In the genomic region with DNA sequence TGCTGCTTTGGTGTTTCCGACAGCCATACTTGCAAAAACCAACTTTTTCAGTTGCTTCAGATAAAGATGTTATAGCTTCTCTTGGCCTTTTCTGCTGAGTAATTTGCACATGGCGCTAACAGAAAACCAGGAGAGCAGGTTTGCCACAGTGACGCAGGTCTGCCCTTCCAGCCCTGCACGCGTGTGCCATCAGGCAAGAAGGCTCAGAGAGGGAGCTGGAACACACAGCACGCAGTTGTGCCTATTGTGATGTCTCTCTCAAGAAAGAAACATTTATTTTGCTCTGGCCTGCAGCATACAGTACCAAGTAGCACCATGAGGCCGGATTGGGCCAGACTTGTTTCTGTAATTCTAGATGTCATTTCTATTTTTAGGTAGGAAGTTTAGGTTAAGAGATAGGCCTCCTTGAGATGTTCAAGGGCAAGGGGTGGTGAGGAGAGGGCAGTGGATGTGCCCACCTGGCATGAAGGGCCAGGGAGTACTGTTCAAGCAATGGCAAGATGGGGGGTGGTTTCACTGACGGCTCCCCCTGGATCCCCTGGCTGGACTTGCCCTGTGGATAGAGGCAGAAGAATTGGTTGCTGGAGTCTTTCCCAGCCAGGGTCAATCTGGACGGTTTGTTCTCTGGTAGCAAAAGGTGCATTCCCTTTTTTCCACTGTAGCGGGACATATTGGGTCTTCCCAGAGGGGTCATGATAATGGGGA, we compare ENCODE assay signal across 13 cellular contexts. TPM values are rescaled to one million over a fixed set of nuclear protein-coding genes. Genes with fewer than 3 reads are reported as not detected.
DNase-seq lines count a peak whose midpoint lies in the region; ATAC-seq and TF ChIP-seq lines count a peak whose summit lies in the region.
"Had no signal": no experiment of that assay in that cellular context is flagged by ENCODE, and none has a peak within 500 bp of the region (broad histone marks: within the 10 kb centered on the region; RNA-seq: fewer than 3 reads in every experiment).

No MANE protein-coding gene starts in this region.

- H3K36me3 Mint-ChIP-seq in CD8-positive, alpha-beta memory T cell: peaks cover 0 to 3% (median 0%) of the 10 kb centered on the region in 3 donors

- no peak for TF ChIP-seq POLR2A in Peyer's patch (IDR thresholded peaks at IDR 0.05)

- H3K4me2 ChIP-seq in SU-DHL-6 (ENCODE audit: low read depth, low read length, poor library complexity, severe bottlenecking): peak overlapping the region; percentile 59

- peaks cover 23% of the 10 kb centered on the region for H3K27me3 ChIP-seq in CD8-positive, alpha-beta memory T cell (ENCODE audit: insufficient read depth, low read length, poor library complexity, severe bottlenecking)
- H3K27me3 ChIP-seq in SU-DHL-6 (ENCODE audit: low read length) (no peaks in the 10 kb centered on the region), iPS-20b (ENCODE audit: insufficient read depth, low read length) (peaks cover 22% of the 10 kb centered on the region; the same call in 1 of the 2 replicates), Peyer's patch (peaks cover 0 to 35% of the 10 kb centered on the region in 2 donors)

- TF ChIP-seq CTCF in 22Rv1 (IDR thresholded peaks at IDR 0.05) (no peak), SU-DHL-6 (IDR thresholded peaks at IDR 0.05; ENCODE audit: insufficient read depth, low read length, poor library complexity, severe bottlenecking) (no peak), Peyer's patch (IDR thresholded peaks at IDR 0.05) (no peak)

- peak overlapping the region in 6 of 7 donors; percentile 54 to 88 (median 85) for H3K4me3 Mint-ChIP-seq in CD8-positive, alpha-beta memory T cell

- no peak overlapping the region for H3K4me3 ChIP-seq in CD8-positive, alpha-beta memory T cell (ENCODE audit: low read length)
- H3K4me3 ChIP-seq in SU-DHL-6 (ENCODE audit: insufficient read depth, low read length, poor library complexity, severe bottlenecking) (no peak overlapping the region), iPS-20b (ENCODE audit: low read length) (peak overlapping the region; percentile 79), Peyer's patch (no peak overlapping the region)

- no peak for DNase-seq in CD8-positive, alpha-beta memory T cell
- DNase-seq in OCI-M2 (lab: John Stamatoyannopoulos, UW; ENCODE audit: unreplicated experiment): no peak
- no peak for DNase-seq in Peyer's patch
- DNase-seq in NK-92 (lab: John Stamatoyannopoulos, UW; ENCODE audit: unreplicated experiment): no peak
- DNase-seq: foreskin fibroblast, Karpas-422, NCI-H446 had no signal

- H3K9me3 ChIP-seq in CD8-positive, alpha-beta memory T cell (ENCODE audit: low read length): no peaks in the 10 kb centered on the region
- H3K9me3 ChIP-seq in SU-DHL-6 (ENCODE audit: insufficient read depth, low read length) (no peaks in the 10 kb centered on the region), iPS-20b (ENCODE audit: insufficient read depth, low read depth, low read length) (no peaks in the 10 kb centered on the region), Peyer's patch (no peaks in the 10 kb centered on the region)

- H3K9me3 Mint-ChIP-seq in CD8-positive, alpha-beta memory T cell: peaks cover 0 to 2% (median 0%) of the 10 kb centered on the region in 5 donors

- H3K9ac ChIP-seq in SU-DHL-6 (ENCODE audit: low read length) (0 out of 2 replicates have a peak overlapping the region, but pooled peaks have one; percentile 88), iPS-20b (ENCODE audit: low read depth, low read length) (peak overlapping the region; percentile 91; the same call in 1 of the 2 replicates)

- peaks cover 10 to 21% (median 20%) of the 10 kb centered on the region in 3 donors for H3K4me1 Mint-ChIP-seq in CD8-positive, alpha-beta memory T cell

- peak overlapping the region in 2 of 8 donors; percentile 63 to 82 for H3K27ac Mint-ChIP-seq in CD8-positive, alpha-beta memory T cell

- H3K27ac ChIP-seq in 22Rv1 (0 out of 2 replicates have a peak overlapping the region, but pooled peaks have one; percentile 54), SU-DHL-6 (ENCODE audit: low read depth, low read length) (no peak overlapping the region), iPS-20b (ENCODE audit: low read length) (no peak overlapping the region), Peyer's patch (no peak overlapping the region)
- no peak overlapping the region for H3K27ac ChIP-seq in CD8-positive, alpha-beta memory T cell (ENCODE audit: low read depth, low read length)

- H3K36me3 ChIP-seq in CD8-positive, alpha-beta memory T cell (ENCODE audit: insufficient read depth, low read length): no peaks in the 10 kb centered on the region
- H3K36me3 ChIP-seq in SU-DHL-6 (ENCODE audit: low read length) (no peaks in the 10 kb centered on the region), iPS-20b (ENCODE audit: insufficient read depth, low read depth, low read length) (peaks cover 57% of the 10 kb centered on the region), Peyer's patch (no peaks in the 10 kb centered on the region)

- H3K79me2 ChIP-seq in SU-DHL-6 (ENCODE audit: insufficient read depth, low read length): peaks cover 9% of the 10 kb centered on the region; the same call in 1 of the 2 replicates

- POLR2A ChIA-PET in CD8-positive, alpha-beta memory T cell (lab: Charles Lee): no interaction called here

- CTCF ChIA-PET in CD8-positive, alpha-beta memory T cell (lab: Charles Lee): no interaction called here

- no peak overlapping the region for H2AFZ ChIP-seq in SU-DHL-6 (ENCODE audit: low read depth, low read length, severe bottlenecking)

- H4K20me1 ChIP-seq in SU-DHL-6 (ENCODE audit: low read depth, low read length): no peaks in the 10 kb centered on the region

- peaks cover 6% of the 10 kb centered on the region for H3F3A ChIP-seq in SU-DHL-6 (ENCODE audit: insufficient read depth)

- peaks cover 16% of the 10 kb centered on the region for H3K4me1 ChIP-seq in CD8-positive, alpha-beta memory T cell (ENCODE audit: insufficient read depth, low read length)
- H3K4me1 ChIP-seq in iPS-20b (ENCODE audit: insufficient read depth, low read length) (peaks cover 15% of the 10 kb centered on the region), Peyer's patch (peaks cover 2 to 20% (median 8%) of the 10 kb centered on the region in 4 donors)

- H3K27me3 Mint-ChIP-seq in CD8-positive, alpha-beta memory T cell: peaks cover 43 to 72% of the 10 kb centered on the region in 2 donors

- ATAC-seq in HG03108 (IDR thresholded peaks at IDR 0.05; ENCODE audit: unreplicated experiment): no peak

- no peaks in the 10 kb centered on the region for H3K9me2 ChIP-seq in SU-DHL-6 (replicated peaks; ENCODE audit: insufficient read depth, low read length)

RNA-seq across cellular contexts. Expression of a gene that starts 1.9 kb away (rescaled TPM):
- total RNA-seq in CD8-positive, alpha-beta memory T cell: 1 to 10 TPM; 2.0 to 2.2 TPM
- polyA plus RNA-seq in CD8-positive, alpha-beta memory T cell: 0.10 TPM
- total RNA-seq in Peyer's patch: under 1 TPM; 0.18 to 0.85 (median 0.81) TPM

RNA-seq across cellular contexts. Expression of a gene that starts 17.1 kb away (rescaled TPM):
- total RNA-seq in CD8-positive, alpha-beta memory T cell: 1 to 10 TPM; 1.9 to 2.2 TPM
- polyA plus RNA-seq in CD8-positive, alpha-beta memory T cell: 0.91 TPM
- 10 to 100 TPM in 1 of 4 donors, 1 to 10 TPM in 3; 2.5 to 14.9 (median 3.5) TPM for total RNA-seq in Peyer's patch

RNA-seq across cellular contexts. Expression of a gene that starts 49.1 kb away (rescaled TPM):
- total RNA-seq in CD8-positive, alpha-beta memory T cell: under 1 TPM in 1 of 2 experiments, not detected in 1; 0.11 TPM
- polyA plus RNA-seq in CD8-positive, alpha-beta memory T cell: 0.26 TPM
- total RNA-seq in Peyer's patch: 10 to 100 TPM in 3 of 4 donors, not detected in 1; 17.2 to 27.3 (median 22.5) TPM
- total RNA-seq: lower leg skin, right cardiac atrium had no signal
- polyA plus RNA-seq: right cardiac atrium had no signal

RNA-seq across cellular contexts. Expression of a gene that starts 59.4 kb away (rescaled TPM):
- 10 to 100 TPM in 1 of 2 experiments, 1 to 10 TPM in 1; 9.8 to 12.2 TPM for total RNA-seq in CD8-positive, alpha-beta memory T cell
- 12.1 TPM for polyA plus RNA-seq in CD8-positive, alpha-beta memory T cell
- total RNA-seq in Peyer's patch: 10 to 100 TPM in 2 of 4 donors, 1 to 10 TPM in 2; 4.9 to 19.0 (median 12.3) TPM
